ENCODE assay signal across 9 cellular contexts in genomic region chr1:1906185-1907097, GRCh38. TPM values are rescaled to one million over a fixed set of nuclear protein-coding genes. Genes with fewer than 3 reads are reported as not detected.
DNase-seq lines count a peak whose midpoint lies in the region; ATAC-seq and TF ChIP-seq lines count a peak whose summit lies in the region.
"Had no signal": no experiment of that assay in that cellular context is flagged by ENCODE, and none has a peak within 500 bp of the region (broad histone marks: within the 10 kb centered on the region; RNA-seq: fewer than 3 reads in every experiment).

No MANE protein-coding gene starts in this region.

- TF ChIP-seq CTCF in fibroblast of pulmonary artery (IDR thresholded peaks at IDR 0.05; ENCODE audit: low read length, missing control alignments) (no peak), neural progenitor cell (IDR thresholded peaks at IDR 0.05) (peak; percentile 93)

- peaks cover 19% of the 10 kb centered on the region for H3K27me3 Mint-ChIP-seq in neural progenitor cell (ENCODE audit: insufficient read depth, low read depth)

- H3K9me3 Mint-ChIP-seq in neural progenitor cell: peaks cover 5% of the 10 kb centered on the region

- no peaks in the 10 kb centered on the region for H3K79me2 ChIP-seq in neural progenitor cell (ENCODE audit: low read depth)

- H3K36me3 ChIP-seq in neural progenitor cell: no peaks in the 10 kb centered on the region

- H3K36me3 Mint-ChIP-seq in neural progenitor cell: no peaks in the 10 kb centered on the region

- H3K4me3 Mint-ChIP-seq in neural progenitor cell: peak overlapping the region; percentile 13

- H3K4me1 Mint-ChIP-seq in neural progenitor cell: peaks cover 14% of the 10 kb centered on the region

- peaks cover 14% of the 10 kb centered on the region for H3F3A ChIP-seq in neural progenitor cell (ENCODE audit: low read depth)

- H4K20me1 ChIP-seq in neural progenitor cell (ENCODE audit: low read depth): no peaks in the 10 kb centered on the region

- H3K4me3 ChIP-seq in fibroblast of pulmonary artery (replicated peaks; ENCODE audit: low read depth, low read length) (no peak overlapping the region), neural progenitor cell (no peak overlapping the region)

- H3K9ac ChIP-seq in neural progenitor cell: no peak overlapping the region

- no peaks in the 10 kb centered on the region for H3K9me3 ChIP-seq in neural progenitor cell (ENCODE audit: low read depth)

- H3K27ac Mint-ChIP-seq in neural progenitor cell: peak overlapping the region; percentile 46

- H2AFZ ChIP-seq in neural progenitor cell (replicated peaks): no peak overlapping the region

- H3K27me3 ChIP-seq in neural progenitor cell: no peaks in the 10 kb centered on the region

- H3K27ac ChIP-seq in neural progenitor cell (no peak overlapping the region), substantia nigra (ENCODE audit: low read depth, low read length, poor library complexity, severe bottlenecking) (peak overlapping the region; percentile 4)

- no peak for ATAC-seq in GM19035 (IDR thresholded peaks at IDR 0.05; ENCODE audit: unreplicated experiment)

- peaks cover 8% of the 10 kb centered on the region for H3K4me1 ChIP-seq in neural progenitor cell

- peak; percentile 57 for DNase-seq in COR-L47 (lab: John Stamatoyannopoulos, UW)
- peak; percentile 93 for DNase-seq in HuH-7.5 (ENCODE audit: low spot score)
- peak; percentile 85 for DNase-seq in RPMI8226
- peak; percentile 39 to 50 for DNase-seq in activated T-helper 1 cell treated with anti-CD3 and anti-CD28 coated beads, Interleukin-2, amount 50 U/mL, for 16 hours (ENCODE audit: low read depth in 1 of 2, low spot score in 1 of 2)
- DNase-seq in fibroblast of pulmonary artery (ENCODE audit: low read depth): peak; percentile 83
- DNase-seq in neural progenitor cell (ENCODE audit: low spot score): peak; percentile 92
- DNase-seq in substantia nigra (lab: John Stamatoyannopoulos, UW): peak in 48 of 49 donors; percentile 25 to 92 (median 79)

- H3K4me2 ChIP-seq in neural progenitor cell: no peak overlapping the region

RNA-seq across cellular contexts. Expression of gene CALML6, which starts 8.6 kb away (rescaled TPM):
- total RNA-seq in neural progenitor cell (ENCODE audit: low replicate concordance): 0.53 TPM in 1 of 2 replicates, not detected in the other

RNA-seq across cellular contexts. Expression of gene TMEM52, which starts 12.6 kb away (rescaled TPM):
- 2.9 and 7.4 TPM in 2 replicates for total RNA-seq in neural progenitor cell (ENCODE audit: low replicate concordance)
- total RNA-seq: T-helper 2 cell treated with Interferon-gamma antibody and Interleukin-4, amounts not matched to agents 100 ng/mL and 5 ng/mL, for 36 hours had no signal

RNA-seq across cellular contexts. Expression of gene GNB1, which starts 15.6 kb away (rescaled TPM):
- total RNA-seq in neural progenitor cell (ENCODE audit: low replicate concordance): 175 and 197 TPM in 2 replicates
